1 cellular context compared by ENCODE assay signal in the genomic region with DNA sequence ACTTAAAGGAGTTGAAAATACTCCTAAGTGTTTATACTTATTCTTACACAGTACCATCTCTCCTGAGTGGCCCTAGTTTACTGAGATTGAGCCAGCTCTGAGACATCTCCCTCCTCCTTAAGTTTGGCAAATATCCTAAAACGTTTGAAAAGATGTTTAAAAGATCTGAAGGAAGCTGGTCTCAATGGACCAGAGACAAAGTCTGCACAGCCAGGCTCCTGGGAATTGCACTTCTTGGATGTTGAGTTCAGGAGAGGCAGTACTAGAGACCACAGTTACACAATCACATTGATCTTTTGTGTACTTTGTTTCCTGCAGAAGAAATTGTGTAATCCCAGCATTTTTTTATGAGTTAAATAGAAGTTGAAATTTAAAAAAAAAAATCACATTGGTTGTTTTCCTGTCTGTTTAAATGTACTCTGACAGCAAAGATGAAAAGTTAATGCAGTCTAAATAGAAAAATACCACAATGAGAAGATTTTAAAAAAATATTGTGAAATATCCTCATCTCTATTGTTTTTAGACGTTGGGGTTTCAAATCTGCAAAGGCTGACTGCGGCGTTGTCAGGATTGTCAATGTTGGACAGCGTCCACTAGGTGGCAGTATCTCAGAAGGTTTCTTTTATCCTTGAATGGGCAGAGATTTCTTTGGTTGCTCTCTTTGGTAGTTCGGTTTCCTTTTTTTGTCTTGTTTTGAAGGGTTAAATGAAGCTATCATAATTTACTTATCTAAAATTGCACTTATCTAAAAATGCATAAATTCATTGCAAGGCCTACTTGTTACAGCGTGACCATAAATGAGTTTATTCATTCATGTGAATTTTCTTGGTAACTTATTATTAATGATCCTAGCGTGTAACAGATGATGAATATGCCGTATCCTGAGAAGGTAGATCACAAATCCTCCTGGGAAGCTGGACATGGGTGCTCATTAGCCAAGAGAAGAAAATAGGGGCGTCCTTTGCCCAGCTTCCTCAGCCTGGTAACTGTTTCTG.
TF ChIP-seq lines count a peak whose summit lies in the region.

No MANE protein-coding gene starts in this region.

TF ChIP-seq in GM12878, 131 proteins besides CTCF, POLR2A, EP300 and RAD21 (continued from another document):
- TF ChIP-seq RUNX3 (IDR thresholded peaks at IDR 0.05; ENCODE audit: low read length) (peak; percentile 32; the same call in 1 of the 2 replicates), NFXL1 (IDR thresholded peaks at IDR 0.05; ENCODE audit: borderline replicate concordance) (no peak), SMC3 (IDR thresholded peaks at IDR 0.05; ENCODE audit: borderline replicate concordance, low read length) (peak; percentile 86; the same call in 1 of the 2 replicates), FOXM1 (IDR thresholded peaks at IDR 0.05; ENCODE audit: low read depth, low read length) (0 out of 2 replicates have a peak, but pooled peaks have one; percentile 19)
- TF ChIP-seq, protein P1, sequence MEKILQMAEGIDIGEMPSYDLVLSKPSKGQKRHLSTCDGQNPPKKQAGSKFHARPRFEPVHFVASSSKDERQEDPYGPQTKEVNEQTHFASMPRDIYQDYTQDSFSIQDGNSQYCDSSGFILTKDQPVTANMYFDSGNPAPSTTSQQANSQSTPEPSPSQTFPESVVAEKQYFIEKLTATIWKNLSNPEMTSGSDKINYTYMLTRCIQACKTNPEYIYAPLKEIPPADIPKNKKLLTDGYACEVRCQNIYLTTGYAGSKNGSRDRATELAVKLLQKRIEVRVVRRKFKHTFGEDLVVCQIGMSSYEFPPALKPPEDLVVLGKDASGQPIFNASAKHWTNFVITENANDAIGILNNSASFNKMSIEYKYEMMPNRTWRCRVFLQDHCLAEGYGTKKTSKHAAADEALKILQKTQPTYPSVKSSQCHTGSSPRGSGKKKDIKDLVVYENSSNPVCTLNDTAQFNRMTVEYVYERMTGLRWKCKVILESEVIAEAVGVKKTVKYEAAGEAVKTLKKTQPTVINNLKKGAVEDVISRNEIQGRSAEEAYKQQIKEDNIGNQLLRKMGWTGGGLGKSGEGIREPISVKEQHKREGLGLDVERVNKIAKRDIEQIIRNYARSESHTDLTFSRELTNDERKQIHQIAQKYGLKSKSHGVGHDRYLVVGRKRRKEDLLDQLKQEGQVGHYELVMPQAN (conservative IDR thresholded peaks at IDR 0.05): no peak
- TF ChIP-seq, protein P2, sequence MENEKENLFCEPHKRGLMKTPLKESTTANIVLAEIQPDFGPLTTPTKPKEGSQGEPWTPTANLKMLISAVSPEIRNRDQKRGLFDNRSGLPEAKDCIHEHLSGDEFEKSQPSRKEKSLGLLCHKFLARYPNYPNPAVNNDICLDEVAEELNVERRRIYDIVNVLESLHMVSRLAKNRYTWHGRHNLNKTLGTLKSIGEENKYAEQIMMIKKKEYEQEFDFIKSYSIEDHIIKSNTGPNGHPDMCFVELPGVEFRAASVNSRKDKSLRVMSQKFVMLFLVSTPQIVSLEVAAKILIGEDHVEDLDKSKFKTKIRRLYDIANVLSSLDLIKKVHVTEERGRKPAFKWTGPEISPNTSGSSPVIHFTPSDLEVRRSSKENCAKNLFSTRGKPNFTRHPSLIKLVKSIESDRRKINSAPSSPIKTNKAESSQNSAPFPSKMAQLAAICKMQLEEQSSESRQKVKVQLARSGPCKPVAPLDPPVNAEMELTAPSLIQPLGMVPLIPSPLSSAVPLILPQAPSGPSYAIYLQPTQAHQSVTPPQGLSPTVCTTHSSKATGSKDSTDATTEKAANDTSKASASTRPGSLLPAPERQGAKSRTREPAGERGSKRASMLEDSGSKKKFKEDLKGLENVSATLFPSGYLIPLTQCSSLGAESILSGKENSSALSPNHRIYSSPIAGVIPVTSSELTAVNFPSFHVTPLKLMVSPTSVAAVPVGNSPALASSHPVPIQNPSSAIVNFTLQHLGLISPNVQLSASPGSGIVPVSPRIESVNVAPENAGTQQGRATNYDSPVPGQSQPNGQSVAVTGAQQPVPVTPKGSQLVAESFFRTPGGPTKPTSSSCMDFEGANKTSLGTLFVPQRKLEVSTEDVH (IDR thresholded peaks at IDR 0.05; ENCODE audit: low read depth, partially characterized antibody): no peak
